9 cellular contexts compared by ENCODE assay signal in the genomic region with DNA sequence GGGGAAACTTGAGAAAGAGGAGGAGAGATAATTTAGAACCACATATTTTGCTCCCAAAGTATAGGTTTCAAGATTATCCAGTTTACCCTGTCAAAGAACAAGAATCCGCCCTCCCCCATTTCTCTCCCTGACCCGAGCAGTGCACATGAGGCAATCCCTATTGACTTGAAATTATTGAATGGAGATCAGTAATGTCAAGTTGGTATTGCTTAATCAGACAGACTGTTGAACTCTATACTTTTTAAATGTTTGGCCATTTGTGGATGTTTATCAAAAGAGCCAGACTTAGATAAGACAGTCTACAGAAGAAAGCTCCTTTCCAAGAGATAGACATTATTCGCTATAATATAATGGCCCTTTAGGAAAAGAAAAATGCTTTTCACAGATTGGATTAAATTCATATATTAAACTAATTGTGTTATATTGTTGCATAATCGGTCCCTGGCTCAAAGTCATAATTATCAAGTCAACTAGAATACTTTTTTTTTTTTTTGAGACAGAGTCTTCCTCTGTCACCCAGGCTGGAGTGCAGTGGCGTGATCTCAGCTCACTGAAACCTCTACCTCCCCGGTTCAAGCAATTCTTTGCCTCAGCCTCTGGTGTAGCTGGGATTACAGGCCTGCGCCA. TPM values are rescaled to one million over a fixed set of nuclear protein-coding genes. Genes with fewer than 3 reads are reported as not detected.
DNase-seq lines count a peak whose midpoint lies in the region; TF ChIP-seq lines count a peak whose summit lies in the region.
"Had no signal": no experiment of that assay in that cellular context is flagged by ENCODE, and none has a peak within 500 bp of the region (broad histone marks: within the 10 kb centered on the region; RNA-seq: fewer than 3 reads in every experiment).

No MANE protein-coding gene starts in this region.

- H4K20me1 ChIP-seq in OCI-LY3 (ENCODE audit: insufficient read depth, low read length), result peaks cover 3% of the 10 kb centered on the region; the same call in 1 of the 2 replicates

- no peaks in the 10 kb centered on the region for H3K27me3 Mint-ChIP-seq in osteocyte (ENCODE audit: unreplicated experiment)

- peaks cover 3% of the 10 kb centered on the region for H3K36me3 ChIP-seq in OCI-LY3 (replicated peaks; ENCODE audit: low read depth, low read length)
- no peaks in the 10 kb centered on the region for H3K36me3 ChIP-seq in effector memory CD4-positive, alpha-beta T cell (ENCODE audit: control insufficient read depth, insufficient read depth, low read length)

- H3K36me3 Mint-ChIP-seq in osteocyte (ENCODE audit: unreplicated experiment), result no peaks in the 10 kb centered on the region

- H3K27ac ChIP-seq in C4-2B (peak overlapping the region; percentile 97), OCI-LY3 (ENCODE audit: low read length) (peak overlapping the region; percentile 96)
- H3K27ac ChIP-seq in effector memory CD4-positive, alpha-beta T cell (ENCODE audit: insufficient read depth, low read length, poor library complexity, severe bottlenecking), result peak overlapping the region; percentile 71

- peak overlapping the region; percentile 78 for H3K4me2 ChIP-seq in OCI-LY3 (ENCODE audit: low read length)

- TF ChIP-seq CTCF in C4-2B (conservative IDR thresholded peaks at IDR 0.05) (no peak), OCI-LY3 (IDR thresholded peaks at IDR 0.05; ENCODE audit: low read depth, low read length) (no peak), osteocyte (IDR thresholded peaks at IDR 0.05) (no peak)

- no peaks in the 10 kb centered on the region for H3K9me3 Mint-ChIP-seq in osteocyte (ENCODE audit: unreplicated experiment)

- peak overlapping the region; percentile 73 for H3K9ac ChIP-seq in OCI-LY3 (ENCODE audit: low read length)

- H3K9me3 ChIP-seq in OCI-LY3 (ENCODE audit: insufficient read depth, low read length), result no peaks in the 10 kb centered on the region
- no peaks in the 10 kb centered on the region for H3K9me3 ChIP-seq in effector memory CD4-positive, alpha-beta T cell (ENCODE audit: control insufficient read depth, low read length)

- H3K4me1 ChIP-seq in OCI-LY3 (ENCODE audit: low read length), result peaks cover 38% of the 10 kb centered on the region
- peaks cover 39% of the 10 kb centered on the region for H3K4me1 ChIP-seq in effector memory CD4-positive, alpha-beta T cell (ENCODE audit: control insufficient read depth, insufficient read depth, low read length, poor library complexity, severe bottlenecking)

- no peak overlapping the region for H3K4me3 Mint-ChIP-seq in osteocyte (ENCODE audit: unreplicated experiment)

- H3K4me3 ChIP-seq in OCI-LY3 (ENCODE audit: low read length), result peak overlapping the region; percentile 69
- H3K4me3 ChIP-seq in effector memory CD4-positive, alpha-beta T cell (ENCODE audit: insufficient read depth, low read depth, low read length, poor library complexity, severe bottlenecking), result peak overlapping the region; percentile 4

- H3K27ac Mint-ChIP-seq in osteocyte (ENCODE audit: unreplicated experiment), result peak overlapping the region; percentile 92

- no peak for DNase-seq in effector memory CD4-positive, alpha-beta T cell
- DNase-seq in osteocyte (ENCODE audit: extremely low spot score, unreplicated experiment) (no peak), SK-N-DZ (ENCODE audit: low spot score) (no peak), SIG-M5 (lab: John Stamatoyannopoulos, UW) (no peak), NCI-H2029 treated with DMSO at 0.1 percent for 48 hours (lab: John Stamatoyannopoulos, UW) (no peak)
- DNase-seq in effector CD8-positive, alpha-beta T cell (lab: John Stamatoyannopoulos, UW), result no peak
- DNase-seq: NCI-H1694 had no signal

- peaks cover 52% of the 10 kb centered on the region for H3K4me1 Mint-ChIP-seq in osteocyte (ENCODE audit: unreplicated experiment)

- H3K27me3 ChIP-seq in OCI-LY3 (ENCODE audit: low read depth, low read length), result no peaks in the 10 kb centered on the region
- no peaks in the 10 kb centered on the region for H3K27me3 ChIP-seq in effector memory CD4-positive, alpha-beta T cell (replicated peaks; ENCODE audit: control insufficient read depth, insufficient read depth, low read length, poor library complexity, severe bottlenecking)

- peaks cover 86% of the 10 kb centered on the region for H3K79me2 ChIP-seq in OCI-LY3 (ENCODE audit: low read length)

- no peak overlapping the region for H2AFZ ChIP-seq in OCI-LY3 (ENCODE audit: low read depth, low read length)

RNA-seq across cellular contexts. Expression of gene SLC25A25, which starts 5.3 kb away (rescaled TPM):
- total RNA-seq in osteocyte, result 15.6 and 18.0 TPM in 2 replicates
- polyA plus RNA-seq in SK-N-DZ (2014; cell fraction: cytosol; rRNA removed), result 29.1 and 31.5 TPM in 2 replicates
- 26.6 and 27.7 TPM in 2 replicates for polyA plus RNA-seq in SK-N-DZ (2014; cell fraction: nucleus; rRNA removed)

RNA-seq across cellular contexts. Expression of gene NAIF1, which starts 6.3 kb away (rescaled TPM):
- total RNA-seq in osteocyte, result 8.4 and 8.8 TPM in 2 replicates
- polyA plus RNA-seq in SK-N-DZ (2014; cell fraction: cytosol; rRNA removed), result 16.1 and 16.4 TPM in 2 replicates
- polyA plus RNA-seq in SK-N-DZ (2014; cell fraction: nucleus; rRNA removed), result 4.8 and 7.4 TPM in 2 replicates

RNA-seq across cellular contexts. Expression of gene PTGES2, which starts 54.2 kb away (rescaled TPM):
- 79.2 and 80.3 TPM in 2 replicates for total RNA-seq in osteocyte
- 61.7 and 69.6 TPM in 2 replicates for polyA plus RNA-seq in SK-N-DZ (2014; cell fraction: cytosol; rRNA removed)
- 159 and 165 TPM in 2 replicates for polyA plus RNA-seq in SK-N-DZ (2014; cell fraction: nucleus; rRNA removed)
